Comparison of ENCODE assay signal across 1 cellular context in the genomic region with DNA sequence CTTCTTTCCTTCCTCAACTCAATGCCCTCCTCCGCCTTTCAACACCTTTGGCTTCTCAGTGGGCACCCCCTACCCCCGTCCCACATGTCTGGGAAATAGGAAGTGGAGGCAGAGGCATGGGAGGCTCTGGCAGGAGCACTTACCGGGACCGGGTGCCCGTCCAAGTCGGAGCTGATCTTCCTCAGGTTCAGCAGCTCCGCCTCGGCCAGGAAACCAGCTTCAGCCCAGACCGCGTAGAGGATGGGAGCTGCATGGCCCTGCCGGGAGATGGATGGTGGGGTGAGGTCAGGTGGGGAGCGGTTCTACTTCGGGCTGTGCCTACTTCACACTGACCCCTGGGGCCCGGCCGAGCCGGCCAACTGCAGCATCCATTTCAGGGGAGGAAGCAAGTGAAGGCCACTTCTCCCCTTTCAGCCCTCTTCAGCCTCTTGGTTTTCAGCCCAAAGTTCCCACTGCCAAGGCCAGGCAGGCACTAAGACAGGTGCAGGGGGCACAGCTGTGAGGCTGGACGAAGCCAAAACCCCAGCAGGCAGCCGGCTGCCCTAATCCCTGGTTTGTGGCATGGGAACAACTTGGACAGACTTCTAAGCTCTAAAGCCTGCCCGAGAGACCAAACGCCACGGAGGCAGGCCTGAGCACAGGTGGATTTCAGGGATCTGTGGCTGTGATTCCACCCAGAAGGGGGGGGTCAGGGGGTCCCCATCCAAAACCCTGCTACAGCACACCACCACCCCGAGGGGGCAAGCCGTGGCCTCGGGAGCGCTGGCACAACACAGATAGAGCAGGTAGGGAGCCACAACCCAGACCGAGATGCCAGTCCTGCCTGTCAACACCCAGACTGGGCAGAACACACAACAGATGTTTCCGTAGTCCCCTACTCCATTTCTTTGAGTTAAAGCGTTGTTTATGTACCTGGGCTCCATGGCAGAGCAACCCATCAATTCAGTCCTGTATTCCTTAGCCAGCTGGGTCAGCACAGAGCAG.
TF ChIP-seq lines count a peak whose summit lies in the region.

No MANE protein-coding gene starts in this region.

TF ChIP-seq in WTC11, 78 proteins besides CTCF, POLR2A, EP300 and RAD21 (continued from another document):
- TF ChIP-seq, protein P1, sequence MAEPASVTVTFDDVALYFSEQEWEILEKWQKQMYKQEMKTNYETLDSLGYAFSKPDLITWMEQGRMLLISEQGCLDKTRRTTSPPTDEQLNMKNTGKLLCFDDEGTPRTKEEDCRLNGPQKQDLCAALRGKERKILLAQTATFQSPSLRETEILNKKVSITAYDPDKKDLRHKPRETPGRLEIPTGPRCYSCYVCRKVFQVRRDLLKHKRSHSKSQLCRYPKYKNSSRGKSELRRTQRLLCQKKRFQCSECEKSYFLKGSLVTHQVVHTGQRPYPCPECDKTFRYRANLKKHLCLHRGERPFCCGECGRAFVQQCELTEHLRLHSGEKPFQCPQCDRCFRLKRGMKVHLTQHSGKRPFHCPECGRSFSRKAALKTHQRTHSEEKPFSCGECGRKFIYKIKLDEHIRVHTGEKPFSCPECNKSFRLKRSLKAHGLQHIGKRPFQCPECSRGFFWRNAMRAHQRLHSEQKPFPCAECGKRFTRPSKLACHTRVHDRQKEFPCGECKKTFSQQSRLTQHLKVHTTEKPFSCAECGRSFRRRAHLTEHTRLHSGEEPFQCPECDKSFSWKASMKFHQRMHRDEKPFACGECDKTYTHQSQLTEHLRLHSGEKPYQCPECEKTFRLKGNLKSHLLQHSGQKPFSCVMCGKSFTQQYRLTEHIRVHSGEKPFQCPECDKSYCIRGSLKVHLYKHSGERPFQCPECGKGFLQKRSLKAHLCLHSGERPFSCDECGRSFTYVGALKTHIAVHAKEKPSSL (CRISPR knock-in tag; conservative IDR thresholded peaks at IDR 0.05), result no peak
- no peak for TF ChIP-seq GABPB1 (CRISPR knock-in tag; IDR thresholded peaks at IDR 0.05)
- TF ChIP-seq, protein P2, sequence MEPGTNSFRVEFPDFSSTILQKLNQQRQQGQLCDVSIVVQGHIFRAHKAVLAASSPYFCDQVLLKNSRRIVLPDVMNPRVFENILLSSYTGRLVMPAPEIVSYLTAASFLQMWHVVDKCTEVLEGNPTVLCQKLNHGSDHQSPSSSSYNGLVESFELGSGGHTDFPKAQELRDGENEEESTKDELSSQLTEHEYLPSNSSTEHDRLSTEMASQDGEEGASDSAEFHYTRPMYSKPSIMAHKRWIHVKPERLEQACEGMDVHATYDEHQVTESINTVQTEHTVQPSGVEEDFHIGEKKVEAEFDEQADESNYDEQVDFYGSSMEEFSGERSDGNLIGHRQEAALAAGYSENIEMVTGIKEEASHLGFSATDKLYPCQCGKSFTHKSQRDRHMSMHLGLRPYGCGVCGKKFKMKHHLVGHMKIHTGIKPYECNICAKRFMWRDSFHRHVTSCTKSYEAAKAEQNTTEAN (CRISPR knock-in tag; IDR thresholded peaks at IDR 0.05), result no peak
- no peak for TF ChIP-seq TEAD1 (CRISPR knock-in tag; IDR thresholded peaks at IDR 0.05)
- TF ChIP-seq KAT7 (CRISPR knock-in tag; IDR thresholded peaks at IDR 0.05; ENCODE audit: borderline replicate concordance), result no peak
- TF ChIP-seq, protein P3, sequence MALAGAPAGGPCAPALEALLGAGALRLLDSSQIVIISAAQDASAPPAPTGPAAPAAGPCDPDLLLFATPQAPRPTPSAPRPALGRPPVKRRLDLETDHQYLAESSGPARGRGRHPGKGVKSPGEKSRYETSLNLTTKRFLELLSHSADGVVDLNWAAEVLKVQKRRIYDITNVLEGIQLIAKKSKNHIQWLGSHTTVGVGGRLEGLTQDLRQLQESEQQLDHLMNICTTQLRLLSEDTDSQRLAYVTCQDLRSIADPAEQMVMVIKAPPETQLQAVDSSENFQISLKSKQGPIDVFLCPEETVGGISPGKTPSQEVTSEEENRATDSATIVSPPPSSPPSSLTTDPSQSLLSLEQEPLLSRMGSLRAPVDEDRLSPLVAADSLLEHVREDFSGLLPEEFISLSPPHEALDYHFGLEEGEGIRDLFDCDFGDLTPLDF (CRISPR knock-in tag; IDR thresholded peaks at IDR 0.05), result no peak
- TF ChIP-seq ZNF219 (CRISPR knock-in tag; IDR thresholded peaks at IDR 0.05; ENCODE audit: borderline replicate concordance), result no peak
- no peak for TF ChIP-seq OVOL2 (CRISPR knock-in tag; IDR thresholded peaks at IDR 0.05; ENCODE audit: borderline replicate concordance)
- TF ChIP-seq MXD4 (CRISPR knock-in tag; IDR thresholded peaks at IDR 0.05; ENCODE audit: borderline replicate concordance), result no peak
- TF ChIP-seq ESRRA (CRISPR knock-in tag; IDR thresholded peaks at IDR 0.05; ENCODE audit: borderline replicate concordance), result no peak
- TF ChIP-seq CREB1 (CRISPR knock-in tag; IDR thresholded peaks at IDR 0.05), result no peak
